Comparison of ENCODE assay signal across 15 cellular contexts in the genomic region with DNA sequence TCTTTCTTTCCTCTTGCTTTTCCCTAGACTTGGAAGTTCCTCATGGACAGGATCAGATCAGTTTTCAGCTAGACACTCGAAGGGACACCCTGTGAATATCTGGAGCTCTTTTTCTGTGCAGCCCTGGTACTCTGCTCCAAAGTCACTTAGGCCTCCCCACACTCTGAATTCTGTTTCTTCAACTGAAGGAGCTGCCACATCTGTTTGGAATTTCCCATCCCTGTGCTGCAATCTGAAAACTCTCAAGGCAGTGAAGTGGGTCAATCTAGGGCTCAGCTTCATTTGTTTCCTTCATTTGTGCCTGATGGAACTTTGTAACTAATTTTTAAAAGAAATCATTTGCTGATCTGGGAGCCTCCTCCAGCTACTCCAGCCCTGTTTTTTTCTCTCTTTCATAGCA. TPM values are rescaled to one million over a fixed set of nuclear protein-coding genes. Genes with fewer than 3 reads are reported as not detected.
A peak's percentile ranks its signal among the peaks of the same experiment; 100 is the strongest.
DNase-seq lines count a peak whose midpoint lies in the region; ATAC-seq and TF ChIP-seq lines count a peak whose summit lies in the region.
"Had no signal": no experiment of that assay in that cellular context is flagged by ENCODE, and none has a peak within 500 bp of the region (broad histone marks: within the 10 kb centered on the region; RNA-seq: fewer than 3 reads in every experiment).

No MANE protein-coding gene starts in this region.

- no peaks in the 10 kb centered on the region for H3K9me3 Mint-ChIP-seq in stimulated activated naive CD8-positive, alpha-beta T cell treated with anti-CD3 and anti-CD28 coated beads, Interleukin-15, Interleukin-2, amounts not matched to agents 100 ng/mL and 50 ng/mL, for 24 hours
- peaks cover 5% of the 10 kb centered on the region for H3K9me3 Mint-ChIP-seq in activated naive CD8-positive, alpha-beta T cell treated with anti-CD3 and anti-CD28 coated beads for 36 hours
- no peaks in the 10 kb centered on the region for H3K9me3 Mint-ChIP-seq in natural killer cell

- peak overlapping the region; percentile 70 for H3K27ac Mint-ChIP-seq in stimulated activated naive CD8-positive, alpha-beta T cell treated with anti-CD3 and anti-CD28 coated beads, Interleukin-15, Interleukin-2, amounts not matched to agents 100 ng/mL and 50 ng/mL, for 24 hours
- H3K27ac Mint-ChIP-seq in activated naive CD8-positive, alpha-beta T cell treated with anti-CD3 and anti-CD28 coated beads for 36 hours = peak overlapping the region; percentile 69
- H3K27ac Mint-ChIP-seq in natural killer cell = peak overlapping the region; percentile 74 to 93

- no peak for ATAC-seq in stimulated activated naive CD8-positive, alpha-beta T cell treated with anti-CD3 and anti-CD28 coated beads, Interleukin-15, Interleukin-2, amounts not matched to agents 100 U/mL and 50 U/mL, for 24 hours
- ATAC-seq in natural killer cell (no peak), GM21717 (IDR thresholded peaks at IDR 0.05; ENCODE audit: unreplicated experiment) (no peak), GM19351 (IDR thresholded peaks at IDR 0.05; ENCODE audit: unreplicated experiment) (no peak)

- H3K4me1 Mint-ChIP-seq in stimulated activated naive CD8-positive, alpha-beta T cell treated with anti-CD3 and anti-CD28 coated beads, Interleukin-15, Interleukin-2, amounts not matched to agents 100 ng/mL and 50 ng/mL, for 24 hours (ENCODE audit: low read depth) = peaks cover 100% of the 10 kb centered on the region
- peaks cover 93% of the 10 kb centered on the region for H3K4me1 Mint-ChIP-seq in activated naive CD8-positive, alpha-beta T cell treated with anti-CD3 and anti-CD28 coated beads for 36 hours
- peaks cover 84% of the 10 kb centered on the region in 2 donors for H3K4me1 Mint-ChIP-seq in natural killer cell

- TF ChIP-seq CTCF in natural killer cell (IDR thresholded peaks at IDR 0.05) = no peak

- H3K4me3 Mint-ChIP-seq in stimulated activated naive CD8-positive, alpha-beta T cell treated with anti-CD3 and anti-CD28 coated beads, Interleukin-15, Interleukin-2, amounts not matched to agents 100 ng/mL and 50 ng/mL, for 24 hours = peak overlapping the region; percentile 21
- no peak overlapping the region for H3K4me3 Mint-ChIP-seq in activated naive CD8-positive, alpha-beta T cell treated with anti-CD3 and anti-CD28 coated beads for 36 hours
- H3K4me3 Mint-ChIP-seq in natural killer cell = peak overlapping the region; percentile 18

- H3K36me3 Mint-ChIP-seq in stimulated activated naive CD8-positive, alpha-beta T cell treated with anti-CD3 and anti-CD28 coated beads, Interleukin-15, Interleukin-2, amounts not matched to agents 100 ng/mL and 50 ng/mL, for 24 hours (ENCODE audit: low read depth) = peaks cover 52% of the 10 kb centered on the region
- peaks cover 59% of the 10 kb centered on the region for H3K36me3 Mint-ChIP-seq in activated naive CD8-positive, alpha-beta T cell treated with anti-CD3 and anti-CD28 coated beads for 36 hours
- H3K36me3 Mint-ChIP-seq in natural killer cell = no peaks in the 10 kb centered on the region

- intact Hi-C loops in natural killer cell (cut with micrococcal nuclease) = no loop called here

- DNase-seq in stimulated activated naive CD8-positive, alpha-beta T cell treated with anti-CD3 and anti-CD28 coated beads, Interleukin-15, Interleukin-2, amounts not matched to agents 100 U/mL and 50 U/mL, for 24 hours = no peak
- DNase-seq in activated naive CD8-positive, alpha-beta T cell treated with anti-CD3 and anti-CD28 coated beads for 36 hours = no peak
- DNase-seq in natural killer cell (no peak), NCI-H1694 (lab: John Stamatoyannopoulos, UW) (no peak), EL (no peak)
- DNase-seq: anterior cingulate cortex, KBM-7, mammary epithelial cell, NCI-H1048, NCI-H2081, NCI-H446 treated with DMSO at 0.1 percent for 48 hours, RPMI8226 had no signal

- H3K27me3 Mint-ChIP-seq in stimulated activated naive CD8-positive, alpha-beta T cell treated with anti-CD3 and anti-CD28 coated beads, Interleukin-15, Interleukin-2, amounts not matched to agents 100 ng/mL and 50 ng/mL, for 24 hours = no peaks in the 10 kb centered on the region
- H3K27me3 Mint-ChIP-seq in activated naive CD8-positive, alpha-beta T cell treated with anti-CD3 and anti-CD28 coated beads for 36 hours = no peaks in the 10 kb centered on the region
- no peaks in the 10 kb centered on the region for H3K27me3 Mint-ChIP-seq in natural killer cell (ENCODE audit: low read depth in 2 of 2)

RNA-seq across cellular contexts. Expression of a gene that starts 9.6 kb away (rescaled TPM):
- 10 to 100 TPM; 32.1 to 33.1 TPM for total RNA-seq in activated naive CD8-positive, alpha-beta T cell treated with anti-CD3 and anti-CD28 coated beads for 36 hours
- 100 to 1,000 TPM; 155 to 178 (median 161) TPM for total RNA-seq in natural killer cell

Comparison
In these comparisons a context has a peak if more than half of its experiments do, and no peak if none do; other contexts are left out.
1. RNA of a gene that starts 9.6 kb away (total RNA-seq): 155 to 178 TPM in natural killer cell; 32.1 to 33.1 TPM in activated naive CD8-positive, alpha-beta T cell treated with anti-CD3 and anti-CD28 coated beads for 36 hours; every median in the first group is over 4 times any median in the second.
2. Peak in every context shown above with its lines, with median percentiles within 50 percentile points of each other: H3K27ac Mint-ChIP-seq.